Comparison of ENCODE assay signal across 7 cellular contexts in the genomic region with DNA sequence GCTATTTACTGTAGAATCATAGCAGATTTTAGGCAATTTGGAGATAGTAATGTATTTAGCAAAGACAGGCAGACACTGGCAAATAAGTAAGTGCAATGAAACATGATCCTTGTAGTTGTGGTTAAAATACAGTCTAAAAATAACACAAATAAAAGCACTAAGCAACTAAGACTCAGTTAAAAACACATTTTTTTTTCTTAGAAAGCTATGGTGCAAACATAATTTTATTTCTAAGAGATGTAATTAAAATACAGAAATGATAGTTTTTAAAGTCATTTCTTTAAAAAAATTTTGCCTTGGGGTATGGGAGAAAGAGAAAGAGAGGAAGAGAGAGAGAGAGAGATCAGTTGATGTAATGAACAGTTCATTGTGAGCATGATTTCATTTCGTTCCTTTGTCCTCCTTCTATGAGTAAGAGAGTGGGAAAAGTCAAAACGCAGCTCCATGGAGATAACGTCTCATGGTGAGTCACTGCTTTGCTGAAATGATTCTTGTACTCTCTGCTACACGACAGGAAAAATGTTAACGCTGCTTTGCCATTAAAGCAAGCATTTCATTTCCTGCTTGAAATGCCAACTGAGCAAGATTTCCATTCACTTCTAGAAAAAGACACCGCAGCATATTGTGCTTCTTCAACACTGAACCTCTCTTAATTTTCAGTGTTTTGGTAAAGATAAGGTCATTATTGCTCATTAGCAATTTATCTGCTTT.
DNase-seq lines count a peak whose midpoint lies in the region; ATAC-seq and TF ChIP-seq lines count a peak whose summit lies in the region.

No MANE protein-coding gene starts in this region.

- TF ChIP-seq CTCF in GM13976 (IDR thresholded peaks at IDR 0.05; ENCODE audit: borderline replicate concordance, control extremely low read depth, extremely low read depth, insufficient read depth, missing control alignments) = no peak

- intact Hi-C loops in left cardiac atrium (cut with DNase I) = loop anchor here in 1 of 2 donors (2.0 kb wide), 1 partner anchor 61 kb away; the partner anchor contains the start of gene PGAP1

- in situ Hi-C loops in GM13976 (cut with MboI; ENCODE audit: low sequenced_read_pairs, unreplicated experiment) = no loop called here

- H3K36me3 Mint-ChIP-seq in activated naive CD8-positive, alpha-beta T cell treated with anti-CD3 and anti-CD28 coated beads for 36 hours = peaks cover 69% of the 10 kb centered on the region

- ATAC-seq in HG03097 (IDR thresholded peaks at IDR 0.05; ENCODE audit: low FRiP score, unreplicated experiment) (peak; percentile 52), left cardiac atrium (peak; percentile 81 to 99), GM19023 (IDR thresholded peaks at IDR 0.05; ENCODE audit: unreplicated experiment) (no peak)

- peaks cover 16% of the 10 kb centered on the region for H3K9me3 Mint-ChIP-seq in activated naive CD8-positive, alpha-beta T cell treated with anti-CD3 and anti-CD28 coated beads for 36 hours

- H3K27ac Mint-ChIP-seq in activated naive CD8-positive, alpha-beta T cell treated with anti-CD3 and anti-CD28 coated beads for 36 hours = peak overlapping the region; percentile 97

- peak overlapping the region; percentile 26 for H3K4me3 Mint-ChIP-seq in activated naive CD8-positive, alpha-beta T cell treated with anti-CD3 and anti-CD28 coated beads for 36 hours

- H3K4me1 Mint-ChIP-seq in activated naive CD8-positive, alpha-beta T cell treated with anti-CD3 and anti-CD28 coated beads for 36 hours = peaks cover 65% of the 10 kb centered on the region

- DNase-seq in GM13976 (ENCODE audit: low spot score) = peak; percentile 23
- DNase-seq in NCI-H748 (lab: John Stamatoyannopoulos, UW; ENCODE audit: unreplicated experiment) = peak; percentile 95
- peak; percentile 45 for DNase-seq in activated naive CD8-positive, alpha-beta T cell treated with anti-CD3 and anti-CD28 coated beads for 36 hours
- DNase-seq in left cardiac atrium = no peak
- DNase-seq in renal cortical epithelial cell (ENCODE audit: low read depth) = peak; percentile 99

- H3K27me3 Mint-ChIP-seq in activated naive CD8-positive, alpha-beta T cell treated with anti-CD3 and anti-CD28 coated beads for 36 hours = no peaks in the 10 kb centered on the region
